Comparison of ENCODE assay signal across 9 cellular contexts in genomic region chr21:45471229-45472052, GRCh38.
DNase-seq lines count a peak whose midpoint lies in the region; ATAC-seq and TF ChIP-seq lines count a peak whose summit lies in the region.
"Had no signal": no experiment of that assay in that cellular context is flagged by ENCODE, and none has a peak within 500 bp of the region (broad histone marks: within the 10 kb centered on the region; RNA-seq: fewer than 3 reads in every experiment).

No MANE protein-coding gene starts in this region.

- H3K36me3 Mint-ChIP-seq in activated naive CD8-positive, alpha-beta T cell: no peaks in the 10 kb centered on the region

- peaks cover 0 to 59% (median 12%) of the 10 kb centered on the region in 9 donors for H3K36me3 ChIP-seq in heart right ventricle

- H3K4me1 ChIP-seq in heart right ventricle: peaks cover 14 to 48% (median 38%) of the 10 kb centered on the region in 9 donors

- peak; percentile 38 to 84 (median 70) for ATAC-seq in heart right ventricle
- no peak for ATAC-seq in HG03280 (IDR thresholded peaks at IDR 0.05; ENCODE audit: unreplicated experiment)

- H3K4me1 Mint-ChIP-seq in activated naive CD8-positive, alpha-beta T cell (ENCODE audit: low read depth): peaks cover 17% of the 10 kb centered on the region

- DNase-seq in ELR (ENCODE audit: low read depth): peak; percentile 89
- DNase-seq in heart right ventricle: peak; percentile 45 to 81
- DNase-seq in skeletal muscle cell (ENCODE audit: low read depth): peak; percentile 80
- no peak for DNase-seq in iPS-NIHi7 (ENCODE audit: extremely low spot score)
- no peak for DNase-seq in activated naive CD4-positive, alpha-beta T cell (lab: John Stamatoyannopoulos, UW)
- DNase-seq in COR-L47 (lab: John Stamatoyannopoulos, UW): no peak

- intact Hi-C loops in heart right ventricle (cut with DNase I): loop anchor here in 1 of 10 donors (10.0 kb wide), 1 partner anchor 123 kb away; no protein-coding TSS in a partner anchor

- H3K27ac ChIP-seq in heart right ventricle: peak overlapping the region; percentile 57 to 91 (median 82)
- H3K27ac ChIP-seq: VCaP had no signal

- no peak for TF ChIP-seq CTCF in heart right ventricle (IDR thresholded peaks at IDR 0.05)

- H3K27ac Mint-ChIP-seq in activated naive CD8-positive, alpha-beta T cell: peak overlapping the region; percentile 89

- H3K9me3 ChIP-seq in heart right ventricle: no peaks in the 10 kb centered on the region

- H3K27me3 ChIP-seq in heart right ventricle: no peaks in the 10 kb centered on the region

- peak overlapping the region; percentile 59 for H3K4me3 Mint-ChIP-seq in activated naive CD8-positive, alpha-beta T cell

- no peaks in the 10 kb centered on the region for H3K9me3 Mint-ChIP-seq in activated naive CD8-positive, alpha-beta T cell (ENCODE audit: low read depth)

- no peaks in the 10 kb centered on the region for H3K27me3 Mint-ChIP-seq in activated naive CD8-positive, alpha-beta T cell

- peak overlapping the region in 5 of 10 donors; percentile 10 to 33 (median 21) for H3K4me3 ChIP-seq in heart right ventricle
- H3K4me3 ChIP-seq in skeletal muscle cell (ENCODE audit: low read depth, low read length): peak overlapping the region; percentile 20

- WGBS in heart right ventricle, 2 donors: 46 to 53% methylated on average over 26 of the region's 26 CpGs

Comparison
In these comparisons a context has a peak if more than half of its experiments do, and no peak if none do; other contexts are left out.
1. DNase-seq: peak in ELR (single experiment), heart right ventricle (2 of 2) and skeletal muscle cell (single experiment); none in iPS-NIHi7 (single experiment), activated naive CD4-positive, alpha-beta T cell (0 of 4) and COR-L47 (single experiment).